ENCODE assay signal across 1 cellular context in the genomic region with DNA sequence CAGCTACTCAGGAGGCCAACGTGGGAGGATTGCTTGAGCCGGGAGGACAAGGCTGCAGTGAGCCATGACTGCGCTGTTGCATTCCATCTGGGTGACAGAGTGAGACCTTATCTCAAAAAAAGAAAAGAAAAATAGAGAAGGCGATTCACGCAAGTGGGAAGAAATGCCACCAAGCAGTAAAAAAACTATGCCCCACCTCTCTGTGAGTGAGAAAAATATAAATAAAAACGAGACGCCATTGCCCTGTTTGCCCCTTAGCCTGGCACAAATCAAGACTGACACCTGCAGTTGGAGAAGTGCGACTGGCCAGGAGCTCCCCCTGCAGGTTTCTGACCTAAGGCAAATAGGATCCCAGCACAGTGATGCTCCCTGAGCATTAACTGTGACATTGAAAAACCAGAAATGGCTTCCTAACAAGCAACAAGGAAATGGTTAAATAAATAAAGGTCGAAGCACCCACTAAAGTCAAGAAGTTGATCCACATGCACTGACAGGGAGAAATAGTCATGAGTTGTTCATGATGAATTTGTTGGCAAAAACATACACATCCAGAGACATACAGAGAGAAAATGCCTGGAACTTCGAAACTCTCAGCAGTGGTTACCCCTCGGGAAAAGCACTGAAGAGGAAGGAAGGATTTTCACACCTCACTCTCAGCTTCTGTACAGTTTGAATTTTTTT.
TF ChIP-seq lines count a peak whose summit lies in the region.

No MANE protein-coding gene starts in this region.

TF ChIP-seq in WTC11, 78 proteins besides CTCF, POLR2A, EP300 and RAD21 (continued from another document):
- TF ChIP-seq, protein P1, sequence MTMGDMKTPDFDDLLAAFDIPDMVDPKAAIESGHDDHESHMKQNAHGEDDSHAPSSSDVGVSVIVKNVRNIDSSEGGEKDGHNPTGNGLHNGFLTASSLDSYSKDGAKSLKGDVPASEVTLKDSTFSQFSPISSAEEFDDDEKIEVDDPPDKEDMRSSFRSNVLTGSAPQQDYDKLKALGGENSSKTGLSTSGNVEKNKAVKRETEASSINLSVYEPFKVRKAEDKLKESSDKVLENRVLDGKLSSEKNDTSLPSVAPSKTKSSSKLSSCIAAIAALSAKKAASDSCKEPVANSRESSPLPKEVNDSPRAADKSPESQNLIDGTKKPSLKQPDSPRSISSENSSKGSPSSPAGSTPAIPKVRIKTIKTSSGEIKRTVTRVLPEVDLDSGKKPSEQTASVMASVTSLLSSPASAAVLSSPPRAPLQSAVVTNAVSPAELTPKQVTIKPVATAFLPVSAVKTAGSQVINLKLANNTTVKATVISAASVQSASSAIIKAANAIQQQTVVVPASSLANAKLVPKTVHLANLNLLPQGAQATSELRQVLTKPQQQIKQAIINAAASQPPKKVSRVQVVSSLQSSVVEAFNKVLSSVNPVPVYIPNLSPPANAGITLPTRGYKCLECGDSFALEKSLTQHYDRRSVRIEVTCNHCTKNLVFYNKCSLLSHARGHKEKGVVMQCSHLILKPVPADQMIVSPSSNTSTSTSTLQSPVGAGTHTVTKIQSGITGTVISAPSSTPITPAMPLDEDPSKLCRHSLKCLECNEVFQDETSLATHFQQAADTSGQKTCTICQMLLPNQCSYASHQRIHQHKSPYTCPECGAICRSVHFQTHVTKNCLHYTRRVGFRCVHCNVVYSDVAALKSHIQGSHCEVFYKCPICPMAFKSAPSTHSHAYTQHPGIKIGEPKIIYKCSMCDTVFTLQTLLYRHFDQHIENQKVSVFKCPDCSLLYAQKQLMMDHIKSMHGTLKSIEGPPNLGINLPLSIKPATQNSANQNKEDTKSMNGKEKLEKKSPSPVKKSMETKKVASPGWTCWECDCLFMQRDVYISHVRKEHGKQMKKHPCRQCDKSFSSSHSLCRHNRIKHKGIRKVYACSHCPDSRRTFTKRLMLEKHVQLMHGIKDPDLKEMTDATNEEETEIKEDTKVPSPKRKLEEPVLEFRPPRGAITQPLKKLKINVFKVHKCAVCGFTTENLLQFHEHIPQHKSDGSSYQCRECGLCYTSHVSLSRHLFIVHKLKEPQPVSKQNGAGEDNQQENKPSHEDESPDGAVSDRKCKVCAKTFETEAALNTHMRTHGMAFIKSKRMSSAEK (CRISPR knock-in tag; IDR thresholded peaks at IDR 0.05; ENCODE audit: borderline replicate concordance) = no peak
- no peak for TF ChIP-seq ZNF232 (CRISPR knock-in tag; IDR thresholded peaks at IDR 0.05)
- TF ChIP-seq, protein P2, sequence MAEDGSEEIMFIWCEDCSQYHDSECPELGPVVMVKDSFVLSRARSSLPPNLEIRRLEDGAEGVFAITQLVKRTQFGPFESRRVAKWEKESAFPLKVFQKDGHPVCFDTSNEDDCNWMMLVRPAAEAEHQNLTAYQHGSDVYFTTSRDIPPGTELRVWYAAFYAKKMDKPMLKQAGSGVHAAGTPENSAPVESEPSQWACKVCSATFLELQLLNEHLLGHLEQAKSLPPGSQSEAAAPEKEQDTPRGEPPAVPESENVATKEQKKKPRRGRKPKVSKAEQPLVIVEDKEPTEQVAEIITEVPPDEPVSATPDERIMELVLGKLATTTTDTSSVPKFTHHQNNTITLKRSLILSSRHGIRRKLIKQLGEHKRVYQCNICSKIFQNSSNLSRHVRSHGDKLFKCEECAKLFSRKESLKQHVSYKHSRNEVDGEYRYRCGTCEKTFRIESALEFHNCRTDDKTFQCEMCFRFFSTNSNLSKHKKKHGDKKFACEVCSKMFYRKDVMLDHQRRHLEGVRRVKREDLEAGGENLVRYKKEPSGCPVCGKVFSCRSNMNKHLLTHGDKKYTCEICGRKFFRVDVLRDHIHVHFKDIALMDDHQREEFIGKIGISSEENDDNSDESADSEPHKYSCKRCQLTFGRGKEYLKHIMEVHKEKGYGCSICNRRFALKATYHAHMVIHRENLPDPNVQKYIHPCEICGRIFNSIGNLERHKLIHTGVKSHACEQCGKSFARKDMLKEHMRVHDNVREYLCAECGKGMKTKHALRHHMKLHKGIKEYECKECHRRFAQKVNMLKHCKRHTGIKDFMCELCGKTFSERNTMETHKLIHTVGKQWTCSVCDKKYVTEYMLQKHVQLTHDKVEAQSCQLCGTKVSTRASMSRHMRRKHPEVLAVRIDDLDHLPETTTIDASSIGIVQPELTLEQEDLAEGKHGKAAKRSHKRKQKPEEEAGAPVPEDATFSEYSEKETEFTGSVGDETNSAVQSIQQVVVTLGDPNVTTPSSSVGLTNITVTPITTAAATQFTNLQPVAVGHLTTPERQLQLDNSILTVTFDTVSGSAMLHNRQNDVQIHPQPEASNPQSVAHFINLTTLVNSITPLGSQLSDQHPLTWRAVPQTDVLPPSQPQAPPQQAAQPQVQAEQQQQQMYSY (CRISPR knock-in tag; IDR thresholded peaks at IDR 0.05) = no peak
- no peak for TF ChIP-seq ZNF121 (CRISPR knock-in tag; IDR thresholded peaks at IDR 0.05)
- TF ChIP-seq, protein P3, sequence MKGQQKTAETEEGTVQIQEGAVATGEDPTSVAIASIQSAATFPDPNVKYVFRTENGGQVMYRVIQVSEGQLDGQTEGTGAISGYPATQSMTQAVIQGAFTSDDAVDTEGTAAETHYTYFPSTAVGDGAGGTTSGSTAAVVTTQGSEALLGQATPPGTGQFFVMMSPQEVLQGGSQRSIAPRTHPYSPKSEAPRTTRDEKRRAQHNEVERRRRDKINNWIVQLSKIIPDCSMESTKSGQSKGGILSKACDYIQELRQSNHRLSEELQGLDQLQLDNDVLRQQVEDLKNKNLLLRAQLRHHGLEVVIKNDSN (CRISPR knock-in tag; IDR thresholded peaks at IDR 0.05) = no peak
- TF ChIP-seq CREM (CRISPR knock-in tag; IDR thresholded peaks at IDR 0.05) = no peak
- no peak for TF ChIP-seq TP53 (CRISPR knock-in tag; IDR thresholded peaks at IDR 0.05)
- TF ChIP-seq JUN (CRISPR knock-in tag; IDR thresholded peaks at IDR 0.05) = no peak
- TF ChIP-seq SMAD3 (CRISPR knock-in tag; IDR thresholded peaks at IDR 0.05; ENCODE audit: borderline replicate concordance) = no peak
- TF ChIP-seq, protein P4, sequence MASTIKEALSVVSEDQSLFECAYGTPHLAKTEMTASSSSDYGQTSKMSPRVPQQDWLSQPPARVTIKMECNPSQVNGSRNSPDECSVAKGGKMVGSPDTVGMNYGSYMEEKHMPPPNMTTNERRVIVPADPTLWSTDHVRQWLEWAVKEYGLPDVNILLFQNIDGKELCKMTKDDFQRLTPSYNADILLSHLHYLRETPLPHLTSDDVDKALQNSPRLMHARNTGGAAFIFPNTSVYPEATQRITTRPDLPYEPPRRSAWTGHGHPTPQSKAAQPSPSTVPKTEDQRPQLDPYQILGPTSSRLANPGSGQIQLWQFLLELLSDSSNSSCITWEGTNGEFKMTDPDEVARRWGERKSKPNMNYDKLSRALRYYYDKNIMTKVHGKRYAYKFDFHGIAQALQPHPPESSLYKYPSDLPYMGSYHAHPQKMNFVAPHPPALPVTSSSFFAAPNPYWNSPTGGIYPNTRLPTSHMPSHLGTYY (CRISPR knock-in tag; IDR thresholded peaks at IDR 0.05) = no peak
- TF ChIP-seq CBFB (CRISPR knock-in tag; IDR thresholded peaks at IDR 0.05; ENCODE audit: low read depth) = no peak
